ENCODE assay signal across 12 cellular contexts in the genomic region with DNA sequence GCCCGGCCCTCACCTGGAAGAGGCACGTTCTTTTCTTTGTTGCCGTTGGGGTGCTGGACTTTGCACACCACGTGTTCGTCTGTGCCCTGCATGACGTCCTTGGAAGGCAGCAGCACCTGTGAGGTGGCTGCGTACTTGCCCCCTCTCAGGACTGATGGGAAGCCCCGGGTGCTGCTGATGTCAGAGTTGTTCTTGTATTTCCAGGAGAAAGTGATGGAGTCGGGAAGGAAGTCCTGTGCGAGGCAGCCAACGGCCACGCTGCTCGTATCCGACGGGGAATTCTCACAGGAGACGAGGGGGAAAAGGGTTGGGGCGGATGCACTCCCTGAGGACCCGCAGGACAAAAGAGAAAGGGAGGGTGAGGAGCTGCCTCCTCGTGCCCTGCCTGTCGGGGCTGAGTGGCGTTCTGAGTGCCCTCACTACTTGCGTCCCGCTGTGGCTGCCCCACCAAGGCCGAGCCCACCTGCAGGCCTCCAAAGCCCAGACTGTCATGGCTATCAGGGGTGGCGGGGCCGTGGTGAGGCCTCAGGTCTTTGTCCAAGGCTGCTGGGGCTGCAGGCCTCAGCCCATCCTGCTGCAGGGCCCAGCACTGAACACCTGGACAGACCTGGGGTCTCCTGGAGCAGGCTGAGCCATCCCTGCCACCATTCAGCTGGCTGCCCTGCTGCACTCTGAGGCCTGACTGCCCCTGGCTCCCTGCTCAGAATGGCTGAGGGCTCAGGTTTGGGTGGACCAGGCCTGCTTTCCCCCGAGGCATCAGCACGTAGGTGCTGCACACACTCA.
A peak's percentile ranks its signal among the peaks of the same experiment; 100 is the strongest.
DNase-seq lines count a peak whose midpoint lies in the region; TF ChIP-seq lines count a peak whose summit lies in the region.
"Had no signal": no experiment of that assay in that cellular context is flagged by ENCODE, and none has a peak within 500 bp of the region (broad histone marks: within the 10 kb centered on the region; RNA-seq: fewer than 3 reads in every experiment).

No MANE protein-coding gene starts in this region.

- intact Hi-C loops in OCI-LY7 (cut with micrococcal nuclease; ENCODE audit: unreplicated experiment) (no loop called here), left ventricle myocardium inferior (cut with micrococcal nuclease) (no loop called here)

- H3K9me3 ChIP-seq in OCI-LY7 (ENCODE audit: low read length) (no peaks in the 10 kb centered on the region), left ventricle myocardium inferior (replicated peaks) (no peaks in the 10 kb centered on the region)

- TF ChIP-seq CTCF in OCI-LY7 (conservative IDR thresholded peaks at IDR 0.05; ENCODE audit: low read length) (no peak), left ventricle myocardium inferior (IDR thresholded peaks at IDR 0.05; ENCODE audit: borderline replicate concordance) (no peak), type B pancreatic cell (conservative IDR thresholded peaks at IDR 0.05) (no peak)

- no peak overlapping the region for H2AFZ ChIP-seq in OCI-LY7 (ENCODE audit: low read length)

- DNase-seq in activated naive CD4-positive, alpha-beta T cell treated with anti-CD3 and anti-CD28 coated beads, Interleukin-2, amount 10 ng/mL, durations not matched to agents 7 days and 5 days, result peak; percentile 20
- DNase-seq in activated naive CD4-positive, alpha-beta T cell (lab: John Stamatoyannopoulos, UW), result no peak
- peak; percentile 66 for DNase-seq in OCI-LY7 (ENCODE audit: low spot score)
- peak; percentile 10 for DNase-seq in left ventricle myocardium inferior
- DNase-seq in type B pancreatic cell (ENCODE audit: extremely low spot score, unreplicated experiment), result peak; percentile 58
- no peak for DNase-seq in NCI-H2081 treated with DMSO at 0.1 percent for 48 hours (lab: John Stamatoyannopoulos, UW)
- no peak for DNase-seq in erythroblast (lab: John Stamatoyannopoulos, UW)
- no peak for DNase-seq in hypothalamus (lab: John Stamatoyannopoulos, UW)
- DNase-seq: activated CD4-positive, CD25-positive, alpha-beta regulatory T cell; EL; NCI-H1436 had no signal

- peaks cover 29% of the 10 kb centered on the region for H3K79me2 ChIP-seq in OCI-LY7 (ENCODE audit: insufficient read depth, low read depth, low read length)

- POLR2A ChIA-PET in OCI-LY7 (lab: Charles Lee), result interaction anchor here (0.7 to 2.8 kb wide), 7 partner anchors 26 to 333 kb away, joined by 3 to 22 read pairs (median 4); no protein-coding TSS in a partner anchor

- no TSS peak for BruUV-seq in OCI-LY7 (replicated peaks; lab: Mats Ljungman, UMichigan)

- CTCF ChIA-PET in activated naive CD4-positive, alpha-beta T cell treated with anti-CD3 and anti-CD28 coated beads, Interleukin-2, amount 10 ng/mL, durations not matched to agents 7 days and 5 days (lab: Charles Lee), result interaction anchor here (1.2 kb wide), 1 partner anchor 93 kb away, joined by 3 read pairs; no protein-coding TSS in a partner anchor
- CTCF ChIA-PET in OCI-LY7 (lab: Charles Lee; ENCODE audit: unreplicated experiment), result no interaction called here

- H3K4me2 ChIP-seq in OCI-LY7 (ENCODE audit: low read length), result peak overlapping the region; percentile 69

- no peak for TF ChIP-seq POLR2A in erythroblast (IDR thresholded peaks at IDR 0.05; ENCODE audit: low read length)

- H4K20me1 ChIP-seq in OCI-LY7 (ENCODE audit: insufficient read depth, low read length), result peaks cover 8% of the 10 kb centered on the region; the same call in 1 of the 2 replicates

- peaks cover 69% of the 10 kb centered on the region for H3K4me1 Mint-ChIP-seq in activated naive CD4-positive, alpha-beta T cell treated with anti-CD3 and anti-CD28 coated beads, Interleukin-2, amount 10 ng/mL, durations not matched to agents 7 days and 5 days
- H3K4me1 Mint-ChIP-seq in type B pancreatic cell (ENCODE audit: unreplicated experiment), result no peaks in the 10 kb centered on the region
- H3K4me1 Mint-ChIP-seq: activated naive CD4-positive, alpha-beta T cell treated with anti-CD3 and anti-CD28 coated beads, Interleukin-2, amount 50 U/mL, for 24 hours had no signal

- peak overlapping the region; percentile 85 for H3K4me3 Mint-ChIP-seq in activated naive CD4-positive, alpha-beta T cell treated with anti-CD3 and anti-CD28 coated beads, Interleukin-2, amount 10 ng/mL, durations not matched to agents 7 days and 5 days
- no peak overlapping the region for H3K4me3 Mint-ChIP-seq in type B pancreatic cell
- H3K4me3 Mint-ChIP-seq: activated naive CD4-positive, alpha-beta T cell treated with anti-CD3 and anti-CD28 coated beads, Interleukin-2, amount 50 U/mL, for 24 hours had no signal

- peaks cover 13% of the 10 kb centered on the region for H3K27me3 ChIP-seq in left ventricle myocardium inferior (ENCODE audit: low read depth)

- peak overlapping the region; percentile 97 for H3K27ac Mint-ChIP-seq in activated naive CD4-positive, alpha-beta T cell treated with anti-CD3 and anti-CD28 coated beads, Interleukin-2, amount 10 ng/mL, durations not matched to agents 7 days and 5 days
- no peak overlapping the region for H3K27ac Mint-ChIP-seq in type B pancreatic cell
- H3K27ac Mint-ChIP-seq: activated naive CD4-positive, alpha-beta T cell treated with anti-CD3 and anti-CD28 coated beads, Interleukin-2, amount 50 U/mL, for 24 hours had no signal

- no peaks in the 10 kb centered on the region for H3K9me3 Mint-ChIP-seq in activated naive CD4-positive, alpha-beta T cell treated with anti-CD3 and anti-CD28 coated beads, Interleukin-2, amount 10 ng/mL, durations not matched to agents 7 days and 5 days
- H3K9me3 Mint-ChIP-seq in type B pancreatic cell, result peaks cover 6% of the 10 kb centered on the region
- H3K9me3 Mint-ChIP-seq: activated naive CD4-positive, alpha-beta T cell treated with anti-CD3 and anti-CD28 coated beads, Interleukin-2, amount 50 U/mL, for 24 hours had no signal

- H3K27me3 Mint-ChIP-seq in activated naive CD4-positive, alpha-beta T cell treated with anti-CD3 and anti-CD28 coated beads, Interleukin-2, amount 10 ng/mL, durations not matched to agents 7 days and 5 days, result peaks cover 20% of the 10 kb centered on the region
- no peaks in the 10 kb centered on the region for H3K27me3 Mint-ChIP-seq in type B pancreatic cell

- H3K36me3 ChIP-seq in OCI-LY7 (ENCODE audit: insufficient read depth, low read length) (peaks cover 90% of the 10 kb centered on the region), left ventricle myocardium inferior (no peaks in the 10 kb centered on the region)

- H3K27ac ChIP-seq in OCI-LY7 (ENCODE audit: low read depth, low read length, poor library complexity, severe bottlenecking) (peak overlapping the region; percentile 96), left ventricle myocardium inferior (replicated peaks) (no peak overlapping the region)

- peaks cover 47% of the 10 kb centered on the region for H3K36me3 Mint-ChIP-seq in activated naive CD4-positive, alpha-beta T cell treated with anti-CD3 and anti-CD28 coated beads, Interleukin-2, amount 10 ng/mL, durations not matched to agents 7 days and 5 days
- peaks cover 5% of the 10 kb centered on the region for H3K36me3 Mint-ChIP-seq in type B pancreatic cell
- H3K36me3 Mint-ChIP-seq: activated naive CD4-positive, alpha-beta T cell treated with anti-CD3 and anti-CD28 coated beads, Interleukin-2, amount 50 U/mL, for 24 hours had no signal

- H3K9me2 ChIP-seq in OCI-LY7 (ENCODE audit: insufficient read depth, low read length), result no peaks in the 10 kb centered on the region

- H3K4me3 ChIP-seq in OCI-LY7 (ENCODE audit: low read depth, low read length, poor library complexity, severe bottlenecking) (peak overlapping the region; percentile 85), left ventricle myocardium inferior (no peak overlapping the region)

- H3K4me1 ChIP-seq in OCI-LY7 (ENCODE audit: insufficient read depth, low read length, poor library complexity, severe bottlenecking) (peaks cover 48% of the 10 kb centered on the region), left ventricle myocardium inferior (no peaks in the 10 kb centered on the region)

Comparison
In these comparisons a context has a peak if more than half of its experiments do, and no peak if none do; other contexts are left out.
1. DNase-seq: peak in activated naive CD4-positive, alpha-beta T cell treated with anti-CD3 and anti-CD28 coated beads, Interleukin-2, amount 10 ng/mL, durations not matched to agents 7 days and 5 days (single experiment), OCI-LY7 (single experiment), left ventricle myocardium inferior (single experiment) and type B pancreatic cell (single experiment); none in activated naive CD4-positive, alpha-beta T cell (0 of 4), NCI-H2081 treated with DMSO at 0.1 percent for 48 hours (single experiment), erythroblast (0 of 2) and hypothalamus (0 of 51).